Comparison of ENCODE assay signal across 9 cellular contexts in the genomic region with DNA sequence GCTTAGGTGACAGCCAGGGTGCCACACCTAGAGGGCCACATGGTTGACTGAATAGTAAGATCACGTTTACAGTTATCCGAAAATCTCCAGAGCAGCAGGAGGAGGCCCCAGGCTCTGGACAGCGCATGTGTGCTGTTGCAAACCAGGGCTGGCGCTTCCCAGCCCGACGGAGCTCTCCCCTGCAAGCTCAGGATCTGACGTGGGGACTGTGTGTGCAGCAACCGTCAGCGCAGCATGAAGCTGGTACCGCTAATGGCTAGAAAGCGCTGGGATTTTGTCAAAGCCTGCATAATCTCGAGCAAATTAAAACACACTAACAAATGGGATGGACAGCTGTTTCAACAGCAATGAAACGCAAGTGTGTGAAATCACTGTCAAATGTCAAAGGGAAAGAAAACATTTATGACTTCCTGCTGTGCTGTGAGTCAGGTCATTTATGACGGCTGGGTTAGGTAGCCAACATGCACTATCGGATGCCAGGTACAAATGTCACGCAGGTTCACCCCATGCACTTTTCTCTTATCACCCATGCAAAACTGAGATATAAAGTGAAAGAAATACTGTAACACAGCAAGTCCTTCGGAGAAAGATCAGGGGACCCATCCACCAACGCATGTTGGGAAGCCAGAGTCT. TPM values are rescaled to one million over a fixed set of nuclear protein-coding genes. Genes with fewer than 3 reads are reported as not detected.
DNase-seq lines count a peak whose midpoint lies in the region; ATAC-seq and TF ChIP-seq lines count a peak whose summit lies in the region.
"Had no signal": no experiment of that assay in that cellular context is flagged by ENCODE, and none has a peak within 500 bp of the region (broad histone marks: within the 10 kb centered on the region; RNA-seq: fewer than 3 reads in every experiment).

No MANE protein-coding gene starts in this region.

- H3K36me3 ChIP-seq in neural cell (ENCODE audit: insufficient read depth, low read length), result no peaks in the 10 kb centered on the region

- H3K4me3 ChIP-seq in choroid plexus epithelial cell (ENCODE audit: low read depth, low read length) (no peak overlapping the region), neural cell (ENCODE audit: low read length) (peak overlapping the region; percentile 38)
- H3K4me3 ChIP-seq: SK-N-MC had no signal

- TF ChIP-seq CTCF in choroid plexus epithelial cell (conservative IDR thresholded peaks at IDR 0.05; ENCODE audit: low read depth, low read length) (no peak), neural cell (IDR thresholded peaks at IDR 0.05; ENCODE audit: poor library complexity, severe bottlenecking) (no peak)

- no peaks in the 10 kb centered on the region for H4K20me1 ChIP-seq in neural cell (ENCODE audit: insufficient read depth)

- no peak for ATAC-seq in GM19324 (IDR thresholded peaks at IDR 0.05; ENCODE audit: low FRiP score, unreplicated experiment)
- ATAC-seq in GM21723 (IDR thresholded peaks at IDR 0.05; ENCODE audit: unreplicated experiment), result no peak
- ATAC-seq in GM21619 (IDR thresholded peaks at IDR 0.05; ENCODE audit: unreplicated experiment), result no peak

- H3K9me3 ChIP-seq in neural cell (ENCODE audit: low read length), result no peaks in the 10 kb centered on the region

- H3K9ac ChIP-seq in neural cell (ENCODE audit: low read length), result peak overlapping the region; percentile 16

- H3K27ac ChIP-seq in neural cell (ENCODE audit: low read length), result no peak overlapping the region
- H3K27ac ChIP-seq: SK-N-MC had no signal

- DNase-seq in COLO668 (lab: John Stamatoyannopoulos, UW; ENCODE audit: unreplicated experiment) (peak; percentile 59), NCI-H460 (ENCODE audit: extremely low read depth, low read depth) (peak; percentile 38), choroid plexus epithelial cell (ENCODE audit: low read depth) (peak; percentile 61), inferior parietal cortex (ENCODE audit: extremely low spot score) (no peak)

- no peak overlapping the region for H3K4me2 ChIP-seq in neural cell (ENCODE audit: low read length)

- H3K9me2 ChIP-seq in neural cell (ENCODE audit: insufficient read depth, low read length), result no peaks in the 10 kb centered on the region

- H3K79me2 ChIP-seq in neural cell (replicated peaks; ENCODE audit: insufficient read depth, low read length), result peaks cover 33% of the 10 kb centered on the region

- H2AFZ ChIP-seq in neural cell (ENCODE audit: low read depth, low read length), result no peak overlapping the region

- no peak for TF ChIP-seq RAD21 in neural cell (conservative IDR thresholded peaks at IDR 0.05)

- no peaks in the 10 kb centered on the region for H3K27me3 ChIP-seq in neural cell (ENCODE audit: insufficient read depth, low read depth, low read length)

- H3F3A ChIP-seq in neural cell (ENCODE audit: insufficient read depth, low read length, poor library complexity, severe bottlenecking), result no peaks in the 10 kb centered on the region

- TF ChIP-seq EP300 in neural cell (conservative IDR thresholded peaks at IDR 0.05; ENCODE audit: poor library complexity, severe bottlenecking), result peak; percentile 63

TF ChIP-seq in neural cell, 6 proteins besides CTCF, POLR2A, EP300 and RAD21:
- TF ChIP-seq SMC3 (conservative IDR thresholded peaks at IDR 0.05; ENCODE audit: poor library complexity) (no peak), POLR2AphosphoS5 (IDR thresholded peaks at IDR 0.05) (peak; percentile 60), MXI1 (conservative IDR thresholded peaks at IDR 0.05; ENCODE audit: poor library complexity, severe bottlenecking) (peak; percentile 18)
TF ChIP-seq in neural cell: peak in this region for 2.

RNA-seq across cellular contexts. Expression of a gene that starts 7.5 kb away (rescaled TPM):
- 212 and 214 TPM in 2 replicates for total RNA-seq in NCI-H460 (2014; rRNA removed; shearing (Covaris generic))
- 176 and 197 TPM in 2 replicates for polyA plus RNA-seq in NCI-H460 (2014; cell fraction: nucleus; rRNA removed)
- polyA plus RNA-seq in neural cell, result 65.2 and 78.3 TPM in 2 replicates
- polyA minus RNA-seq in neural cell, result 85.9 and 95.2 TPM in 2 replicates

RNA-seq across cellular contexts. Expression of a gene that starts 7.8 kb away (rescaled TPM):
- total RNA-seq in NCI-H460 (2014; rRNA removed; shearing (Covaris generic)), result 0.59 TPM in 1 of 2 replicates, not detected in the other
- 0.56 TPM in 1 of 2 replicates, not detected in the other for polyA plus RNA-seq in NCI-H460 (2014; cell fraction: nucleus; rRNA removed)
- polyA plus RNA-seq in neural cell, result 1.1 and 3.4 TPM in 2 replicates
- 0.49 TPM in 1 of 2 replicates, not detected in the other for polyA minus RNA-seq in neural cell

RNA-seq across cellular contexts. Expression of a gene that starts 12.0 kb away (rescaled TPM):
- total RNA-seq in NCI-H460 (2014; rRNA removed; shearing (Covaris generic)), result 51.3 and 52.6 TPM in 2 replicates
- 20.2 and 39.3 TPM in 2 replicates for polyA plus RNA-seq in NCI-H460 (2014; cell fraction: nucleus; rRNA removed)
- polyA plus RNA-seq in neural cell, result 36.4 and 40.6 TPM in 2 replicates
- 29.0 and 32.3 TPM in 2 replicates for polyA minus RNA-seq in neural cell

RNA-seq across cellular contexts. Expression of a gene that starts 12.1 kb away (rescaled TPM):
- 17.3 and 23.8 TPM in 2 replicates for total RNA-seq in NCI-H460 (2014; rRNA removed; shearing (Covaris generic))
- polyA plus RNA-seq in NCI-H460 (2014; cell fraction: nucleus; rRNA removed), result 15.6 and 18.3 TPM in 2 replicates
- polyA plus RNA-seq in neural cell, result 32.3 and 37.8 TPM in 2 replicates
- 26.8 and 27.2 TPM in 2 replicates for polyA minus RNA-seq in neural cell

RNA-seq across cellular contexts. Expression of a gene that starts 20.3 kb away (rescaled TPM):
- 2,700 and 2,738 TPM in 2 replicates for total RNA-seq in NCI-H460 (2014; rRNA removed; shearing (Covaris generic))
- polyA plus RNA-seq in NCI-H460 (2014; cell fraction: nucleus; rRNA removed), result 2,966 and 3,256 TPM in 2 replicates
- 1,931 and 1,987 TPM in 2 replicates for polyA plus RNA-seq in neural cell
- polyA minus RNA-seq in neural cell, result 671 and 691 TPM in 2 replicates
